Comparison of ENCODE assay signal across 23 cellular contexts in genomic region chr21:18253809-18254208, GRCh38. TPM values are rescaled to one million over a fixed set of nuclear protein-coding genes. Genes with fewer than 3 reads are reported as not detected.
"Had no signal": no experiment of that assay in that cellular context is flagged by ENCODE, and none has a peak within 500 bp of the region (broad histone marks: within the 10 kb centered on the region; RNA-seq: fewer than 3 reads in every experiment).

No MANE protein-coding gene starts in this region.

- H3K9me3 ChIP-seq: esophagus muscularis mucosa, gastroesophageal sphincter, heart left ventricle, left lung, lower lobe of right lung, mucosa of descending colon had no signal

- H2AFZ ChIP-seq: hepatocyte had no signal

- H3K36me3 ChIP-seq: esophagus muscularis mucosa, gastroesophageal sphincter, heart left ventricle, left lung, lower lobe of right lung had no signal

- H3K4me3 ChIP-seq: coronary artery, dorsolateral prefrontal cortex, esophagus muscularis mucosa, gastroesophageal sphincter, heart left ventricle, hepatocyte, left lung, lower lobe of right lung, mucosa of descending colon had no signal

- ATAC-seq: foreskin keratinocyte, gastroesophageal sphincter, heart left ventricle, left colon, left lung, lower lobe of right lung, mucosa of descending colon had no signal

- DNase-seq: dermis blood vessel endothelial cell; dorsolateral prefrontal cortex; effector CD4-positive, alpha-beta T cell; effector memory CD4-positive, alpha-beta T cell; foreskin keratinocyte; heart left ventricle; hypothalamus; immature natural killer cell; islet precursor cell; kidney; kidney glomerular epithelial cell; left colon; left lung; left ventricle myocardium superior; lower lobe of right lung; mesenchymal stem cell; mucosa of descending colon had no signal

- H3K9me3 Mint-ChIP-seq: immature natural killer cell, mesothelial cell of epicardium had no signal

- H3K36me3 Mint-ChIP-seq: immature natural killer cell, mesothelial cell of epicardium had no signal

- H3K4me1 Mint-ChIP-seq: immature natural killer cell had no signal

- H3K4me2 ChIP-seq: hepatocyte had no signal

- H3K27ac ChIP-seq: coronary artery, dorsolateral prefrontal cortex, esophagus muscularis mucosa, foreskin keratinocyte, gastroesophageal sphincter, heart left ventricle, hepatocyte, left lung, lower lobe of right lung had no signal

- H3K27me3 ChIP-seq: esophagus muscularis mucosa, foreskin keratinocyte, gastroesophageal sphincter, heart left ventricle, hepatocyte, left lung had no signal

- H3K4me1 ChIP-seq: foreskin keratinocyte, gastroesophageal sphincter, heart left ventricle, left lung, lower lobe of right lung had no signal

- H3K27ac Mint-ChIP-seq: immature natural killer cell, mesothelial cell of epicardium had no signal

- H3K4me3 Mint-ChIP-seq: immature natural killer cell, mesothelial cell of epicardium had no signal

- H3K79me2 ChIP-seq: hepatocyte had no signal

RNA-seq across cellular contexts. Expression of gene CHODL, which starts 9.2 kb away (rescaled TPM):
- total RNA-seq: dermis blood vessel endothelial cell, endothelial cell of umbilical vein, lower lobe of right lung had no signal
- polyA plus RNA-seq: endothelial cell of umbilical vein had no signal
